In genomic region chr13:92137519-92137918, GRCh38 we compare ENCODE assay signal across 15 cellular contexts.
DNase-seq lines count a peak whose midpoint lies in the region; TF ChIP-seq lines count a peak whose summit lies in the region.
"Had no signal": no experiment of that assay in that cellular context is flagged by ENCODE, and none has a peak within 500 bp of the region (broad histone marks: within the 10 kb centered on the region; RNA-seq: fewer than 3 reads in every experiment).

No MANE protein-coding gene starts in this region.

- no peak overlapping the region for H3K4me2 ChIP-seq in PC-9
- H3K4me2 ChIP-seq: A549 had no signal

- CTCF ChIA-PET in PC-9 (lab: Charles Lee): no interaction called here

- no peaks in the 10 kb centered on the region for H3K9me2 ChIP-seq in PC-9 (ENCODE audit: insufficient read depth)

- no peaks in the 10 kb centered on the region for H3K79me2 ChIP-seq in PC-9 (ENCODE audit: low read depth)

- H3K4me1 ChIP-seq in Peyer's patch: no peaks in the 10 kb centered on the region
- no peaks in the 10 kb centered on the region for H3K4me1 ChIP-seq in PC-9 (replicated peaks; ENCODE audit: insufficient read depth)
- H3K4me1 ChIP-seq: A549 had no signal

- H3K9me3 ChIP-seq in Peyer's patch: no peaks in the 10 kb centered on the region
- H3K9me3 ChIP-seq in PC-9 (ENCODE audit: insufficient read depth, low read depth): no peaks in the 10 kb centered on the region
- H3K9me3 ChIP-seq: A549 had no signal

- TF ChIP-seq CTCF in choroid plexus epithelial cell (conservative IDR thresholded peaks at IDR 0.05; ENCODE audit: low read depth, low read length) (no peak), Peyer's patch (IDR thresholded peaks at IDR 0.05) (no peak), PC-9 (conservative IDR thresholded peaks at IDR 0.05) (no peak)

- no peaks in the 10 kb centered on the region for H3K27me3 ChIP-seq in Peyer's patch
- H3K27me3 ChIP-seq in PC-9 (ENCODE audit: insufficient read depth, low read depth): no peaks in the 10 kb centered on the region

- no TSS peak for BruUV-seq in PC-9 (replicated peaks; lab: Mats Ljungman, UMichigan)

- H3K4me3 ChIP-seq in choroid plexus epithelial cell (ENCODE audit: low read depth, low read length) (no peak overlapping the region), Peyer's patch (no peak overlapping the region), PC-9 (no peak overlapping the region)
- H3K4me3 ChIP-seq: A549 had no signal

- H2AFZ ChIP-seq in PC-9: no peak overlapping the region

- POLR2A ChIA-PET in PC-9 (lab: Charles Lee; ENCODE audit: unreplicated experiment): no interaction called here

- no peak overlapping the region for H3K27ac ChIP-seq in Peyer's patch
- no peak overlapping the region for H3K27ac ChIP-seq in PC-9
- H3K27ac ChIP-seq: A549, C4-2B had no signal

- no peak for TF ChIP-seq POLR2A in Peyer's patch (IDR thresholded peaks at IDR 0.05)

- intact Hi-C loops in PC-9 (cut with micrococcal nuclease; ENCODE audit: unreplicated experiment): no loop called here

- H3K36me3 ChIP-seq in Peyer's patch (no peaks in the 10 kb centered on the region), PC-9 (ENCODE audit: low read depth) (no peaks in the 10 kb centered on the region)

- no peaks in the 10 kb centered on the region for H3F3A ChIP-seq in PC-9 (ENCODE audit: insufficient read depth, low read depth)

- H4K20me1 ChIP-seq in PC-9 (ENCODE audit: insufficient read depth): no peaks in the 10 kb centered on the region

- DNase-seq in NCI-H226 (peak; percentile 82), choroid plexus epithelial cell (ENCODE audit: low read depth) (peak; percentile 44), kidney glomerular epithelial cell (lab: John Stamatoyannopoulos, UW) (peak; percentile 82), renal cortical epithelial cell (ENCODE audit: low read depth) (peak; percentile 74), NK-92 (lab: John Stamatoyannopoulos, UW; ENCODE audit: unreplicated experiment) (no peak), Peyer's patch (no peak), PC-9 (no peak)
- no peak for DNase-seq in stimulated activated CD4-positive, alpha-beta T cell treated with anti-CD3 and anti-CD28 coated beads, Interleukin-4, amount 100 ng/mL, for 4 hours
- DNase-seq: H7, Karpas-422, NCI-H146, NCI-H2107, RPMI8226 had no signal

Comparison
In these comparisons a context has a peak if more than half of its experiments do, and no peak if none do; other contexts are left out.
1. DNase-seq: peak in NCI-H226 (single experiment), choroid plexus epithelial cell (single experiment), kidney glomerular epithelial cell (single experiment) and renal cortical epithelial cell (single experiment); none in NK-92 (single experiment), stimulated activated CD4-positive, alpha-beta T cell treated with anti-CD3 and anti-CD28 coated beads, Interleukin-4, amount 100 ng/mL, for 4 hours (0 of 2), Peyer's patch (0 of 3) and PC-9 (0 of 2).